8 cellular contexts compared by ENCODE assay signal in the genomic region with DNA sequence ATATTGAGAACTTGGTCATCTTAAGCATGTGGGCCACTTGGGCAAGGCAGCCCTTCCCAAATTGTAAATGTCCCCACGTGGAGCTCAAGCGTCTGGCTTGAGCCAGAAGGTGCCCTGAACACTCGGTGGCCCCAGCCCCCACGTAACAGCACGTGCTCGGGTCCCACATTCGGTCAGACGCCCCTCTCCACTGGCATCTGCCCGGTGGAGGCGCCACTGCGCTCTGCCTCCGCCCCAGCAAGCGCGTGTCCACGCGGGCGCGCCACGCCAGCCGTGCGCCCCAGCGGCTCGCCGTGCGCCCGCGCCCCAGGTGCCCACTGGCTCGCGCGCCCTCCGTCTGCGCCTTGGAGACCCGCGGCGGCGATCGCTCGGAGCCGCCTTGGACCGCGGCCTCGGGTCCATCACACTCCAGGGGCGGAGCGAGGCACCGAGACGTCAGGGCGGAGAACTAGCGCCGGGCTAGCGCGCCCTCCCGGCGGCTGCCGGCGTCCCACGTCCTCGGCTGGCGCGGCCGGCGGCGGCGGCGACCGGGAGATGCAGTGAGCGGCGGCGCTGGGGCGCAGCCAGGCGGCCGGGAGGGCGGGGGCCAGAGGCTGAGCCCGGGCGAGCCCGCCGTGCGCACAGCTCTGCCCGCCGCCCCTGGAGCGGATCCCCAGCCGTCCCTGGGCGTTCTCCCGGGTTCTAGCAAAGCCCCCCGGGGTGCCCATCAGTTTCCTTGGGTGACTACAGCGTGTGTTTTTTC. TPM values are rescaled to one million over a fixed set of nuclear protein-coding genes. Genes with fewer than 3 reads are reported as not detected.
DNase-seq lines count a peak whose midpoint lies in the region; ATAC-seq and TF ChIP-seq lines count a peak whose summit lies in the region.

A gene (plus strand): TSS at position 488 of the 742 bp plus-strand sequence. CDS start 291 bp downstream, outside the sequence.

- no peak within 1 kb of the TSS for H3K27ac Mint-ChIP-seq in CD4-positive, alpha-beta memory T cell

- DNase-seq in GM13977 (ENCODE audit: low spot score) = peak; percentile 45
- DNase-seq in NCI-H2196 treated with DMSO at 0.1 percent for 48 hours (lab: John Stamatoyannopoulos, UW; ENCODE audit: unreplicated experiment) = peak; percentile 6
- DNase-seq in dorsolateral prefrontal cortex = peak in 9 of 10 donors; percentile 23 to 81 (median 54)
- peak; percentile 85 for DNase-seq in left lobe of liver (ENCODE audit: low spot score)
- peak in 1 of 2 donors; percentile 64 for DNase-seq in suprapubic skin (ENCODE audit: low spot score in 2 of 2)
- DNase-seq in CD4-positive, alpha-beta memory T cell = no peak
- DNase-seq in GOT3 (lab: John Stamatoyannopoulos, UW) = no peak

- H3K27ac ChIP-seq in dorsolateral prefrontal cortex (peak within 1 kb of the TSS in 24 of 59 donors; percentile 16 to 73 (median 52)), suprapubic skin (peak within 1 kb of the TSS; percentile 51)
- no peak within 1 kb of the TSS for H3K27ac ChIP-seq in CD4-positive, alpha-beta memory T cell (ENCODE audit: low read depth, low read length)

- no peak for TF ChIP-seq EP300 in suprapubic skin (IDR thresholded peaks at IDR 0.05)

- H3K27me3 Mint-ChIP-seq in CD4-positive, alpha-beta memory T cell = peaks cover 25 to 33% of the 10 kb centered on the region in 2 donors

- peaks cover 0 to 7% (median under 1%) of the 10 kb centered on the region in 8 donors for H3K9me3 Mint-ChIP-seq in CD4-positive, alpha-beta memory T cell

- H3K4me3 Mint-ChIP-seq in CD4-positive, alpha-beta memory T cell = peak within 1 kb of the TSS in 1 of 8 donors; percentile 12

- no peaks in the 10 kb centered on the region for H3K9me3 ChIP-seq in suprapubic skin
- no peaks in the 10 kb centered on the region for H3K9me3 ChIP-seq in CD4-positive, alpha-beta memory T cell (ENCODE audit: control insufficient read depth in 1 of 2, low read length in 2 of 2)

- H3K4me3 ChIP-seq in dorsolateral prefrontal cortex = peak within 1 kb of the TSS; percentile 44 to 80 (median 65)
- H3K4me3 ChIP-seq in suprapubic skin = peak within 1 kb of the TSS; percentile 64
- H3K4me3 ChIP-seq in CD4-positive, alpha-beta memory T cell (ENCODE audit: low read length in 2 of 2) = no peak within 1 kb of the TSS

- CTCF ChIA-PET in CD4-positive, alpha-beta memory T cell (lab: Charles Lee; ENCODE audit: partially characterized antibody) = no interaction called here

- TF ChIP-seq POLR2A in suprapubic skin (IDR thresholded peaks at IDR 0.05) = peak in 1 of 2 donors; percentile 26

- POLR2A ChIA-PET in CD4-positive, alpha-beta memory T cell (lab: Charles Lee; ENCODE audit: partially characterized antibody) = no interaction called here

- no peak for TF ChIP-seq CTCF in GM13977 (IDR thresholded peaks at IDR 0.05; ENCODE audit: extremely low read depth, insufficient read depth, missing control alignments)
- peak in 32 of 56 donors; percentile 9 to 66 (median 30) for TF ChIP-seq CTCF in dorsolateral prefrontal cortex (IDR thresholded peaks at IDR 0.05 in 54 of 56, conservative IDR thresholded peaks at IDR 0.05 in 2 of 56; ENCODE audit: low read depth in 1 of 56, partially characterized antibody in 56 of 56)
- TF ChIP-seq CTCF in suprapubic skin (IDR thresholded peaks at IDR 0.05) = peak in 1 of 2 donors; percentile 27

- peak; percentile 93 for ATAC-seq in left lobe of liver
- ATAC-seq in HG03196 (IDR thresholded peaks at IDR 0.05; ENCODE audit: unreplicated experiment) = no peak

- 4% methylated on average over 4 of the region's 85 CpGs for WGBS in suprapubic skin

- intact Hi-C loops in dorsolateral prefrontal cortex (cut with DNase I) = loop anchor here in 1 of 2 donors (5.0 to 10.0 kb wide), 3 partner anchors 37 to 372 kb away; no protein-coding TSS in a partner anchor
- intact Hi-C loops in CD4-positive, alpha-beta memory T cell (cut with micrococcal nuclease) = no loop called here

- H3K36me3 Mint-ChIP-seq in CD4-positive, alpha-beta memory T cell = no peaks in the 10 kb centered on the region

- H3K27me3 ChIP-seq in dorsolateral prefrontal cortex (peaks cover 0 to 3% (median 0%) of the 10 kb centered on the region in 45 donors), suprapubic skin (peaks cover 19% of the 10 kb centered on the region)
- H3K27me3 ChIP-seq in CD4-positive, alpha-beta memory T cell (ENCODE audit: insufficient read depth, low read length) = peaks cover 5% of the 10 kb centered on the region

- H3K4me1 ChIP-seq in suprapubic skin = peaks cover 13% of the 10 kb centered on the region
- no peaks in the 10 kb centered on the region for H3K4me1 ChIP-seq in CD4-positive, alpha-beta memory T cell (ENCODE audit: insufficient read depth, low read length)

- no peaks in the 10 kb centered on the region for H3K36me3 ChIP-seq in suprapubic skin
- H3K36me3 ChIP-seq in CD4-positive, alpha-beta memory T cell (ENCODE audit: insufficient read depth, low read length) = no peaks in the 10 kb centered on the region

- H3K4me1 Mint-ChIP-seq in CD4-positive, alpha-beta memory T cell = peaks cover 0 to 6% (median 2%) of the 10 kb centered on the region in 4 donors

- in situ Hi-C loops in GM13977 (cut with MboI; ENCODE audit: low pct_unique_long_range_greater_than_20kb, low sequenced_read_pairs, unreplicated experiment) = no loop called here

RNA-seq across cellular contexts. Expression of the gene that starts here (rescaled TPM):
- total RNA-seq in dorsolateral prefrontal cortex (10 to 100 TPM in 118 of 120 experiments, 1 to 10 TPM in 2; 8.5 to 32.5 (median 20.2) TPM), left lobe of liver (32.1 TPM), suprapubic skin (1 to 10 TPM in 3 of 4 donors, under 1 TPM in 1; 0.30 to 2.5 (median 1.9) TPM)
- total RNA-seq in CD4-positive, alpha-beta memory T cell = not detected
- not detected for polyA plus RNA-seq in CD4-positive, alpha-beta memory T cell

Comparison
In these comparisons a context has a peak if more than half of its experiments do, and no peak if none do; other contexts are left out.
1. DNase-seq: peak in GM13977 (single experiment), NCI-H2196 treated with DMSO at 0.1 percent for 48 hours (single experiment), dorsolateral prefrontal cortex (9 of 10) and left lobe of liver (single experiment); none in CD4-positive, alpha-beta memory T cell (0 of 5) and GOT3 (single experiment).
2. H3K4me3 ChIP-seq: peak in dorsolateral prefrontal cortex (59 of 59) and suprapubic skin (single experiment); none in CD4-positive, alpha-beta memory T cell (0 of 2).